In genomic region chr1:146034976-146035469, GRCh38 we compare ENCODE assay signal across 1 cellular context.
TF ChIP-seq lines count a peak whose summit lies in the region.

No MANE protein-coding gene starts in this region.

TF ChIP-seq in HepG2, 621 proteins besides CTCF, POLR2A, EP300 and RAD21 (continued from another document and continues in another):
- TF ChIP-seq ZNF205 (CRISPR knock-in tag; IDR thresholded peaks at IDR 0.05) (peak; percentile 73; the same call in 1 of the 2 replicates), TFDP1 (CRISPR knock-in tag; IDR thresholded peaks at IDR 0.05; ENCODE audit: borderline replicate concordance) (peak; percentile 49; the same call in 1 of the 2 replicates), ZNF749 (CRISPR knock-in tag; IDR thresholded peaks at IDR 0.05; ENCODE audit: borderline replicate concordance) (no peak), FOXM1 (CRISPR knock-in tag; IDR thresholded peaks at IDR 0.05) (no peak), ETV5 (CRISPR knock-in tag; IDR thresholded peaks at IDR 0.05; ENCODE audit: borderline replicate concordance) (peak; percentile 31; the same call in 1 of the 2 replicates), HNF4A (CRISPR knock-in tag; IDR thresholded peaks at IDR 0.05) (peak; percentile 71), ZNF574 (CRISPR knock-in tag; IDR thresholded peaks at IDR 0.05) (0 out of 2 replicates have a peak, but pooled peaks have one; percentile 25), HOXA5 (CRISPR knock-in tag; IDR thresholded peaks at IDR 0.05) (no peak), CEBPG (CRISPR knock-in tag; IDR thresholded peaks at IDR 0.05) (peak; percentile 61), SMARCE1 (IDR thresholded peaks at IDR 0.05; ENCODE audit: borderline replicate concordance) (no peak), PHF21A (CRISPR knock-in tag; IDR thresholded peaks at IDR 0.05) (peak; percentile 75), HDAC2 (CRISPR knock-in tag; IDR thresholded peaks at IDR 0.05) (no peak), TFE3 (CRISPR knock-in tag; IDR thresholded peaks at IDR 0.05) (peak; percentile 25; the same call in 1 of the 2 replicates), SRY (CRISPR knock-in tag; IDR thresholded peaks at IDR 0.05) (no peak; the same call in 1 of the 2 replicates), MYC (CRISPR knock-in tag; IDR thresholded peaks at IDR 0.05; ENCODE audit: borderline replicate concordance) (no peak), PAF1 (CRISPR knock-in tag; IDR thresholded peaks at IDR 0.05) (no peak), ZBTB44 (CRISPR knock-in tag; IDR thresholded peaks at IDR 0.05) (no peak), TMF1 (CRISPR knock-in tag; IDR thresholded peaks at IDR 0.05; ENCODE audit: low read depth) (no peak), ZNF7 (CRISPR knock-in tag; IDR thresholded peaks at IDR 0.05) (no peak), PHF8 (CRISPR knock-in tag; IDR thresholded peaks at IDR 0.05) (peak; percentile 53), ZNF841 (CRISPR knock-in tag; IDR thresholded peaks at IDR 0.05; ENCODE audit: borderline replicate concordance) (no peak), SAFB2 (CRISPR knock-in tag; IDR thresholded peaks at IDR 0.05; ENCODE audit: borderline replicate concordance, low read depth) (no peak), ZSCAN20 (CRISPR knock-in tag; IDR thresholded peaks at IDR 0.05; ENCODE audit: borderline replicate concordance) (no peak), CHD4 (IDR thresholded peaks at IDR 0.05; ENCODE audit: borderline replicate concordance, low read length) (0 out of 2 replicates have a peak, but pooled peaks have one; percentile 11), ZBTB46 (CRISPR knock-in tag; IDR thresholded peaks at IDR 0.05; ENCODE audit: borderline replicate concordance) (no peak), ZNF557 (CRISPR knock-in tag; IDR thresholded peaks at IDR 0.05) (0 out of 2 replicates have a peak, but pooled peaks have one; percentile 11), RARG (CRISPR knock-in tag; IDR thresholded peaks at IDR 0.05; ENCODE audit: low read depth) (no peak), ZNF512 (CRISPR knock-in tag; IDR thresholded peaks at IDR 0.05) (no peak), ZIK1 (CRISPR knock-in tag; IDR thresholded peaks at IDR 0.05; ENCODE audit: borderline replicate concordance, low read depth) (no peak), ZNF326 (CRISPR knock-in tag; IDR thresholded peaks at IDR 0.05; ENCODE audit: borderline replicate concordance) (no peak), HDAC1 (CRISPR knock-in tag; IDR thresholded peaks at IDR 0.05) (peak; percentile 23; the same call in 1 of the 2 replicates), ISX (CRISPR knock-in tag; conservative IDR thresholded peaks at IDR 0.05) (no peak), ZNF678 (CRISPR knock-in tag; IDR thresholded peaks at IDR 0.05) (no peak), MEIS1 (CRISPR knock-in tag; IDR thresholded peaks at IDR 0.05; ENCODE audit: borderline replicate concordance) (no peak), SAP130 (CRISPR knock-in tag; IDR thresholded peaks at IDR 0.05; ENCODE audit: low read depth) (peak; percentile 60)
- TF ChIP-seq, protein P1, sequence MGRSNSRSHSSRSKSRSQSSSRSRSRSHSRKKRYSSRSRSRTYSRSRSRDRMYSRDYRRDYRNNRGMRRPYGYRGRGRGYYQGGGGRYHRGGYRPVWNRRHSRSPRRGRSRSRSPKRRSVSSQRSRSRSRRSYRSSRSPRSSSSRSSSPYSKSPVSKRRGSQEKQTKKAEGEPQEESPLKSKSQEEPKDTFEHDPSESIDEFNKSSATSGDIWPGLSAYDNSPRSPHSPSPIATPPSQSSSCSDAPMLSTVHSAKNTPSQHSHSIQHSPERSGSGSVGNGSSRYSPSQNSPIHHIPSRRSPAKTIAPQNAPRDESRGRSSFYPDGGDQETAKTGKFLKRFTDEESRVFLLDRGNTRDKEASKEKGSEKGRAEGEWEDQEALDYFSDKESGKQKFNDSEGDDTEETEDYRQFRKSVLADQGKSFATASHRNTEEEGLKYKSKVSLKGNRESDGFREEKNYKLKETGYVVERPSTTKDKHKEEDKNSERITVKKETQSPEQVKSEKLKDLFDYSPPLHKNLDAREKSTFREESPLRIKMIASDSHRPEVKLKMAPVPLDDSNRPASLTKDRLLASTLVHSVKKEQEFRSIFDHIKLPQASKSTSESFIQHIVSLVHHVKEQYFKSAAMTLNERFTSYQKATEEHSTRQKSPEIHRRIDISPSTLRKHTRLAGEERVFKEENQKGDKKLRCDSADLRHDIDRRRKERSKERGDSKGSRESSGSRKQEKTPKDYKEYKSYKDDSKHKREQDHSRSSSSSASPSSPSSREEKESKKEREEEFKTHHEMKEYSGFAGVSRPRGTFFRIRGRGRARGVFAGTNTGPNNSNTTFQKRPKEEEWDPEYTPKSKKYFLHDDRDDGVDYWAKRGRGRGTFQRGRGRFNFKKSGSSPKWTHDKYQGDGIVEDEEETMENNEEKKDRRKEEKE (IDR thresholded peaks at IDR 0.05), result no peak
- TF ChIP-seq, protein P2, sequence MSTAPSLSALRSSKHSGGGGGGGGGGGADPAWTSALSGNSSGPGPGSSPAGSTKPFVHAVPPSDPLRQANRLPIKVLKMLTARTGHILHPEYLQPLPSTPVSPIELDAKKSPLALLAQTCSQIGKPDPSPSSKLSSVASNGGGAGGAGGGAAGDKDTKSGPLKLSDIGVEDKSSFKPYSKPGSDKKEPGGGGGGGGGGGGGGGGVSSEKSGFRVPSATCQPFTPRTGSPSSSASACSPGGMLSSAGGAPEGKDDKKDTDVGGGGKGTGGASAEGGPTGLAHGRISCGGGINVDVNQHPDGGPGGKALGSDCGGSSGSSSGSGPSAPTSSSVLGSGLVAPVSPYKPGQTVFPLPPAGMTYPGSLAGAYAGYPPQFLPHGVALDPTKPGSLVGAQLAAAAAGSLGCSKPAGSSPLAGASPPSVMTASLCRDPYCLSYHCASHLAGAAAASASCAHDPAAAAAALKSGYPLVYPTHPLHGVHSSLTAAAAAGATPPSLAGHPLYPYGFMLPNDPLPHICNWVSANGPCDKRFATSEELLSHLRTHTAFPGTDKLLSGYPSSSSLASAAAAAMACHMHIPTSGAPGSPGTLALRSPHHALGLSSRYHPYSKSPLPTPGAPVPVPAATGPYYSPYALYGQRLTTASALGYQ (CRISPR knock-in tag; IDR thresholded peaks at IDR 0.05), result no peak
- TF ChIP-seq, protein P3, sequence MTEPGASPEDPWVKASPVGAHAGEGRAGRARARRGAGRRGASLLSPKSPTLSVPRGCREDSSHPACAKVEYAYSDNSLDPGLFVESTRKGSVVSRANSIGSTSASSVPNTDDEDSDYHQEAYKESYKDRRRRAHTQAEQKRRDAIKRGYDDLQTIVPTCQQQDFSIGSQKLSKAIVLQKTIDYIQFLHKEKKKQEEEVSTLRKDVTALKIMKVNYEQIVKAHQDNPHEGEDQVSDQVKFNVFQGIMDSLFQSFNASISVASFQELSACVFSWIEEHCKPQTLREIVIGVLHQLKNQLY (CRISPR knock-in tag; IDR thresholded peaks at IDR 0.05), result peak; percentile 93
- TF ChIP-seq, protein P4, sequence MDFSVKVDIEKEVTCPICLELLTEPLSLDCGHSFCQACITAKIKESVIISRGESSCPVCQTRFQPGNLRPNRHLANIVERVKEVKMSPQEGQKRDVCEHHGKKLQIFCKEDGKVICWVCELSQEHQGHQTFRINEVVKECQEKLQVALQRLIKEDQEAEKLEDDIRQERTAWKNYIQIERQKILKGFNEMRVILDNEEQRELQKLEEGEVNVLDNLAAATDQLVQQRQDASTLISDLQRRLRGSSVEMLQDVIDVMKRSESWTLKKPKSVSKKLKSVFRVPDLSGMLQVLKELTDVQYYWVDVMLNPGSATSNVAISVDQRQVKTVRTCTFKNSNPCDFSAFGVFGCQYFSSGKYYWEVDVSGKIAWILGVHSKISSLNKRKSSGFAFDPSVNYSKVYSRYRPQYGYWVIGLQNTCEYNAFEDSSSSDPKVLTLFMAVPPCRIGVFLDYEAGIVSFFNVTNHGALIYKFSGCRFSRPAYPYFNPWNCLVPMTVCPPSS (IDR thresholded peaks at IDR 0.05), result no peak
